In genomic region chr2:24981742-24982141, GRCh38 we compare ENCODE assay signal across 1 cellular context.
TF ChIP-seq lines count a peak whose summit lies in the region.

No MANE protein-coding gene starts in this region.

TF ChIP-seq in HepG2, 621 proteins besides CTCF, POLR2A, EP300 and RAD21 (continued from another document):
- TF ChIP-seq ZSCAN5A (CRISPR knock-in tag; IDR thresholded peaks at IDR 0.05; ENCODE audit: borderline replicate concordance), result no peak
